In the genomic region with DNA sequence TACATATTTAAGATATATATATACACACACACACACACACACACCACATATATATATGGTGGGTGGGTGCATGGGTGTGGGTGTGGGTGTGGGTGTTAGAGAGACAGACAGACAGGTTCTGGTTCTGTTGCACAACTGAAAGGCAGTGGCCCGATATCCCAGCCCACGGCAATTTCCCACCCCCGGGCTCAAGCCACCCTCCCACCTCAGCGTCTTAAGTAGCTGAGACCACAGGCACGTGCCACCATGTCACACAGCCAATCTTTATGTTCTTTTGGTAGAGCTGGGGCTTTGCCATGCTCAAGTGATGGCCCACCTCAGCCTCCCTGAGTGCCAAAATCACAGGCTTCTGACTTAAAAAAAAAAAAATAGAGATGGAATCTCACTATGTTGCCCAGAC, we compare ENCODE assay signal across 35 cellular contexts.
"Had no signal": no experiment of that assay in that cellular context is flagged by ENCODE, and none has a peak within 500 bp of the region (broad histone marks: within the 10 kb centered on the region; RNA-seq: fewer than 3 reads in every experiment).

No MANE protein-coding gene starts in this region.

- H3K4me3 ChIP-seq: MG63 had no signal

- H3K36me3 ChIP-seq: MG63 had no signal

- H3K27me3 ChIP-seq: MG63 had no signal

- H3K9me3 ChIP-seq: MG63 had no signal

- H3K27ac ChIP-seq: KMS-11 had no signal

- H3K9ac ChIP-seq: KMS-11 had no signal

- DNase-seq: Karpas-422, Kasumi-1, KBM-7, KG1, MG63, MM.1S, MV-4-11, NCI-H1048, NCI-H1092, NCI-H1092 treated with DMSO at 0.1 percent for 48 hours, NCI-H1105, NCI-H1105 treated with DMSO at 0.1 percent for 48 hours, NCI-H1417, NCI-H1417 treated with DMSO at 0.1 percent for 48 hours, NCI-H1436, NCI-H1436 treated with DMSO at 0.1 percent for 48 hours, NCI-H146, NCI-H1694, NCI-H1694 treated with DMSO at 0.1 percent for 48 hours, NCI-H187, NCI-H187 treated with DMSO at 0.1 percent for 48 hours, NCI-H1930, NCI-H2029, NCI-H2029 treated with DMSO at 0.1 percent for 48 hours, NCI-H2081, NCI-H2081 treated with DMSO at 0.1 percent for 48 hours, NCI-H2107, NCI-H2171, NCI-H2171 treated with DMSO at 0.1 percent for 48 hours, NCI-H2227 treated with DMSO at 0.1 percent for 48 hours, NCI-H226, NCI-H345, NCI-H446, NCI-H446 treated with DMSO at 0.1 percent for 48 hours had no signal
